22 cellular contexts compared by ENCODE assay signal in genomic region chr6:31626952-31627351, GRCh38. TPM values are rescaled to one million over a fixed set of nuclear protein-coding genes. Genes with fewer than 3 reads are reported as not detected.
"Had no signal": no experiment of that assay in that cellular context is flagged by ENCODE, and none has a peak within 500 bp of the region (broad histone marks: within the 10 kb centered on the region; RNA-seq: fewer than 3 reads in every experiment).

No MANE protein-coding gene starts in this region.

- H3K9me3 Mint-ChIP-seq: activated CD4-positive, alpha-beta T cell treated with anti-CD3 and anti-CD28 coated beads, Interleukin-2, amount 10 ng/mL, durations not matched to agents 24 days and 14 days; immature natural killer cell; neural progenitor cell; type B pancreatic cell; WTC11 had no signal

- ATAC-seq: heart right ventricle, left ventricle myocardium superior, psoas muscle, right cardiac atrium, WTC11 had no signal

- H3K27ac ChIP-seq: esophagus muscularis mucosa, heart right ventricle, neural progenitor cell, psoas muscle, stomach, testis had no signal

- H3K27me3 ChIP-seq: esophagus muscularis mucosa, heart right ventricle, neural progenitor cell, stomach, testis had no signal

- DNase-seq: activated CD4-positive, alpha-beta T cell treated with anti-CD3 and anti-CD28 coated beads, Interleukin-2, amount 10 ng/mL, durations not matched to agents 24 days and 14 days; activated CD8-positive, alpha-beta memory T cell treated with anti-CD3 and anti-CD28 coated beads for 24 hours; activated CD8-positive, alpha-beta memory T cell treated with anti-CD3 and anti-CD28 coated beads, Interleukin-2, amount 50 U/mL, for 48 hours; activated naive CD4-positive, alpha-beta T cell treated with Interleukin-2 at 50 U/mL for 16 hours; aorta; cerebellar nuclear complex; effector CD4-positive, alpha-beta T cell; heart right ventricle; immature natural killer cell; kidney glomerular epithelial cell; left ventricle myocardium superior; psoas muscle; right cardiac atrium; stimulated activated CD4-positive, alpha-beta T cell treated with anti-CD3 and anti-CD28 coated beads, Interleukin-2, amount 100 ng/mL, for 24 hours; stomach; testis had no signal

- H3K9me3 ChIP-seq: esophagus muscularis mucosa, heart right ventricle, psoas muscle, stomach, testis had no signal

- H3K4me3 ChIP-seq: esophagus muscularis mucosa, heart right ventricle, neural progenitor cell, psoas muscle, stomach, testis had no signal

- H3K4me3 Mint-ChIP-seq: activated CD4-positive, alpha-beta T cell treated with anti-CD3 and anti-CD28 coated beads, Interleukin-2, amount 10 ng/mL, durations not matched to agents 24 days and 14 days; immature natural killer cell; type B pancreatic cell; WTC11 had no signal

- H3K27ac Mint-ChIP-seq: activated CD4-positive, alpha-beta T cell treated with anti-CD3 and anti-CD28 coated beads, Interleukin-2, amount 10 ng/mL, durations not matched to agents 24 days and 14 days had no signal

- H3K27me3 Mint-ChIP-seq: activated CD4-positive, alpha-beta T cell treated with anti-CD3 and anti-CD28 coated beads, Interleukin-2, amount 10 ng/mL, durations not matched to agents 24 days and 14 days; type B pancreatic cell had no signal

RNA-seq across cellular contexts. Expression of gene AIF1, which starts 11.9 kb away (rescaled TPM):
- total RNA-seq: endothelial cell of umbilical vein, osteocyte had no signal

RNA-seq across cellular contexts. Expression of gene APOM, which starts 28.7 kb away (rescaled TPM):
- total RNA-seq: endothelial cell of umbilical vein had no signal
